9 cellular contexts compared by ENCODE assay signal in the genomic region with DNA sequence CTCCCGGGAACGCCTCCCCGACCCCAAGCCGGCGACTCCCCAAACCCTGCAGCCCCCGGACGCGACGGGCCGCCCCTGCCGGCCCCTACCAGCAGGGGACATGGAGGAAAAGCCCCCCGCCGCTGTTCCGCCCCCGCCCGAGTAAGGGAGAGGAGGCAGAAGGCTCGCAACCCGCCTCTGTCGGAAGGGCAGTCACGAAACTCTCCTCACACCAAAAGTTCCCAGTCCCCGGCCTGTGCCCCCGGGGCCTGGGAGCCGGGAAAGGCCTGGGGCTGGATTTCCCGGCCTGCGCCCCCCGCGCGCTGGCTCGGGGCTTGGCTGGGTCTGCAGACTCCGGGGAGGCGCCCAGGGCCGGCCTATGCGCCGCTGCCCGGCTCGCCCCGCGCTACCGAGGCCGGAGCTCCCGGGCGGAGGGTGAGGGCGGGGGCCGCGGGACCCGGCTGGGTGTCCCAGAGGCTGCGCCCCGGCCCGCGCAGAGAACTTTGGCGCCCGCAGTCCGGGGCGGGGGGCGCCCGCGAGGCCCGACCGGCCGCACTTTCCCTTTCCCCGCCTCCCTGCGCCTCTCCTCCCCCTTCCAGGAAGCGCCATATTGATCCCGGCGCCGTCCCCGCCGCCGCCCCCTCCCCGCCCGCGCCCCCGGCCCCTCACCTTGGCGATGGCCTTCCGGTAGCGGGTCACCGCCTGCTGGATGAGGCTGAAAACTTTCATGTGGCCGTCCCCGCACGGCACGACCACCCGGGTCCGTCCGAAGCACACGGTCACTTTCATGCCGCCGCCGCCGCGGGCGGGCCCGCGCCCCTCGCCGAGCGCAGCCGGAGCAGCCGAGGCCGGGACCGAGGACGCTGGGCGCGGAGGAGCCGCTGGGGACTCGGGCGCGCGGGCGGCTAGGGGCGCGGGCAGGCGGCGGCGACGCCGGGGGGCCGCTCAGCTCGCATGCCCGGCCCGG. TPM values are rescaled to one million over a fixed set of nuclear protein-coding genes. Genes with fewer than 3 reads are reported as not detected.
DNase-seq lines count a peak whose midpoint lies in the region; ATAC-seq, FAIRE-seq and TF ChIP-seq lines count a peak whose summit lies in the region.
"Had no signal": no experiment of that assay in that cellular context is flagged by ENCODE, and none has a peak within 500 bp of the region (broad histone marks: within the 10 kb centered on the region; RNA-seq: fewer than 3 reads in every experiment).

No MANE protein-coding gene starts in this region.

- peak; percentile 70 for DNase-seq in AG08396 (ENCODE audit: low spot score)
- no peak for DNase-seq in Jurkat, Clone E6-1 (ENCODE audit: low read depth, low spot score)
- DNase-seq in K562 (ENCODE audit: extremely low read depth in 1 of 4, low spot score in 3 of 4) = peak; percentile 35 to 66 (median 52)
- peak; percentile 83 for DNase-seq in iPS-NIHi11 (ENCODE audit: low spot score)
- peak; percentile 24 for DNase-seq in stimulated activated CD8-positive, alpha-beta memory T cell treated with anti-CD3 and anti-CD28 coated beads, Interleukin-4, amount 100 ng/mL, for 48 hours
- DNase-seq in stimulated activated naive CD4-positive, alpha-beta T cell treated with Interleukin-2 at 50 U/mL for 16 hours (lab: John Stamatoyannopoulos, UW) = no peak

- in situ Hi-C loops in K562 (cut with MboI) = no loop called here

- H2AFZ ChIP-seq in K562 (ENCODE audit: low read depth, low read length) = peak overlapping the region; percentile 59; the same call in 1 of the 2 replicates

- no peaks in the 10 kb centered on the region for H3K9me1 ChIP-seq in K562 (ENCODE audit: control insufficient read depth, insufficient read depth, low read length)

- no peak for FAIRE-seq in K562 (lab: Jason Lieb, UNC)

- peaks cover 12 to 25% of the 10 kb centered on the region in 2 experiments for H3K27me3 ChIP-seq in K562 (ENCODE audit: control insufficient read depth in 2 of 2, insufficient read depth in 2 of 2, low read length in 2 of 2)

- CTCF ChIA-PET in K562 (lab: Yijun Ruan, JAX; ENCODE audit: low intra/inter-chr PET ratio) = no interaction called here

- H3K4me1 ChIP-seq in K562 (replicated peaks in 1 of 2; ENCODE audit: control insufficient read depth in 2 of 2, insufficient read depth in 2 of 2, low read length in 2 of 2) = peaks cover 0 to 14% of the 10 kb centered on the region in 2 experiments; a peak in 3 of 5 replicates

- peaks cover 12% of the 10 kb centered on the region for H4K20me1 ChIP-seq in K562 (replicated peaks; ENCODE audit: control insufficient read depth, insufficient read depth, low read length)

- TF ChIP-seq CTCF in K562 (IDR thresholded peaks at IDR 0.05 in 2 of 3, conservative IDR thresholded peaks at IDR 0.05 in 1 of 3; ENCODE audit: insufficient read depth in 2 of 3, low read depth in 1 of 3, low read length in 3 of 3) = no peak

- intact Hi-C loops in K562 (cut with micrococcal nuclease) = no loop called here

- 0% methylated on average over 40 of the region's 120 CpGs for WGBS in K562 (ENCODE audit: insufficient coverage, low coverage, missing lambda C conversion rate)

- H3K9me3 ChIP-seq in K562 (replicated peaks; ENCODE audit: control insufficient read depth, insufficient read depth, low read depth, low read length) = no peaks in the 10 kb centered on the region

- no peaks in the 10 kb centered on the region; the same call in 2 of the 3 replicates for H3K79me2 ChIP-seq in K562 (ENCODE audit: control insufficient read depth, insufficient read depth, low read length)

- H3K4me3 ChIP-seq in Jurkat, Clone E6-1 (ENCODE audit: low read length) = peak overlapping the region; percentile 67
- peak overlapping the region; percentile 50 for H3K4me3 ChIP-seq in K562

- H3K27ac ChIP-seq in K562 (ENCODE audit: extremely low read depth, low read depth, low read length) = no peak overlapping the region

- no TSS peak for BruUV-seq in K562 (replicated peaks; lab: Mats Ljungman, UMichigan)

- no peak for TF ChIP-seq RAD21 in K562 (CRISPR knock-in tag; conservative IDR thresholded peaks at IDR 0.05 in 1 of 2, IDR thresholded peaks at IDR 0.05 in 1 of 2)

- POLR2A ChIA-PET in K562 (lab: Yijun Ruan, JAX) = no interaction called here

- H3K4me2 ChIP-seq in K562 (ENCODE audit: insufficient read depth, low read length) = peak overlapping the region; percentile 37; the same call in 1 of the 2 replicates

- peak; percentile 34 for ATAC-seq in GM19023 (IDR thresholded peaks at IDR 0.05; ENCODE audit: unreplicated experiment)
- ATAC-seq in K562 = peak; percentile 75
- no peak for ATAC-seq in GM21576 (IDR thresholded peaks at IDR 0.05; ENCODE audit: unreplicated experiment)

- TF ChIP-seq EP300 in K562 (IDR thresholded peaks at IDR 0.05; ENCODE audit: low read length) = no peak

- peak overlapping the region; percentile 38 to 86; a peak in 3 of 4 replicates for H3K9ac ChIP-seq in K562 (ENCODE audit: insufficient read depth in 1 of 2, low read depth in 2 of 2, low read length in 2 of 2)

- TF ChIP-seq POLR2A in K562 (conservative IDR thresholded peaks at IDR 0.05) = no peak

- H3K36me3 ChIP-seq in K562 (ENCODE audit: control insufficient read depth, insufficient read depth, low read length) = no peaks in the 10 kb centered on the region

TF ChIP-seq in K562, 482 proteins besides CTCF, POLR2A, EP300 and RAD21 (continues in another document):
- TF ChIP-seq HMGXB4 (CRISPR knock-in tag; IDR thresholded peaks at IDR 0.05) = no peak
- no peak for TF ChIP-seq RHOXF2B (CRISPR knock-in tag; conservative IDR thresholded peaks at IDR 0.05)
- TF ChIP-seq YY1 (IDR thresholded peaks at IDR 0.05; ENCODE audit: borderline replicate concordance in 1 of 3, control insufficient read depth in 1 of 3, extremely low read depth in 1 of 3, insufficient read depth in 3 of 3, insufficient read length in 1 of 3, insufficient replicate concordance in 2 of 3, low read depth in 1 of 3, low read length in 2 of 3) = peak in 2 of 3 experiments; percentile 25 to 31
- TF ChIP-seq SIN3B (IDR thresholded peaks at IDR 0.05; ENCODE audit: low read depth) = 0 out of 2 replicates have a peak, but pooled peaks have one; percentile 21
- TF ChIP-seq PHF8 (IDR thresholded peaks at IDR 0.05; ENCODE audit: borderline replicate concordance, low read length) = peak; percentile 39; the same call in 1 of the 2 replicates
- TF ChIP-seq EGR1 (conservative IDR thresholded peaks at IDR 0.05) = peak; percentile 33; the same call in 1 of the 2 replicates
- 0 out of 2 replicates have a peak, but pooled peaks have one; percentile 45 for TF ChIP-seq RBFOX2 (IDR thresholded peaks at IDR 0.05; ENCODE audit: low read depth, low read length)
- peak; percentile 39; the same call in 1 of the 2 replicates for TF ChIP-seq ZBTB7A (IDR thresholded peaks at IDR 0.05; ENCODE audit: borderline replicate concordance, control insufficient read depth, low read depth, low read length)
- peak; percentile 63 for TF ChIP-seq ZFX (CRISPR knock-in tag; IDR thresholded peaks at IDR 0.05)
- TF ChIP-seq HMGN3 (IDR thresholded peaks at IDR 0.05; ENCODE audit: borderline replicate concordance, extremely low read depth, insufficient read length, low read depth, low read length) = peak; percentile 5
- TF ChIP-seq, protein P1, sequence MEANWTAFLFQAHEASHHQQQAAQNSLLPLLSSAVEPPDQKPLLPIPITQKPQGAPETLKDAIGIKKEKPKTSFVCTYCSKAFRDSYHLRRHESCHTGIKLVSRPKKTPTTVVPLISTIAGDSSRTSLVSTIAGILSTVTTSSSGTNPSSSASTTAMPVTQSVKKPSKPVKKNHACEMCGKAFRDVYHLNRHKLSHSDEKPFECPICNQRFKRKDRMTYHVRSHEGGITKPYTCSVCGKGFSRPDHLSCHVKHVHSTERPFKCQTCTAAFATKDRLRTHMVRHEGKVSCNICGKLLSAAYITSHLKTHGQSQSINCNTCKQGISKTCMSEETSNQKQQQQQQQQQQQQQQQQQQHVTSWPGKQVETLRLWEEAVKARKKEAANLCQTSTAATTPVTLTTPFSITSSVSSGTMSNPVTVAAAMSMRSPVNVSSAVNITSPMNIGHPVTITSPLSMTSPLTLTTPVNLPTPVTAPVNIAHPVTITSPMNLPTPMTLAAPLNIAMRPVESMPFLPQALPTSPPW (CRISPR knock-in tag; IDR thresholded peaks at IDR 0.05) = peak; percentile 49

RNA-seq across cellular contexts. Expression of gene PARD3, which starts 0.6 kb away (rescaled TPM):
- polyA plus RNA-seq in Jurkat, Clone E6-1 (2012; ENCODE audit: insufficient read depth, insufficient read length) = 22.6 TPM
- 8.3 and 11.4 TPM in 2 replicates for total RNA-seq in K562 (2011; cell fraction: chromatin; rRNA removed; ENCODE audit: low replicate concordance)
- 4.5 and 6.1 TPM in 2 replicates for total RNA-seq in K562 (2011; cell fraction: nucleolus; rRNA removed)
- total RNA-seq in K562 (2011; cell fraction: nucleoplasm; rRNA removed) = 5.0 and 7.4 TPM in 2 replicates
- total RNA-seq in K562 (2014; rRNA removed) (7.7 and 8.4 TPM in 2 replicates), K562 (2014; rRNA removed; fragmentation: Illumina TruSeq; extraction: Trizol) (11.4 and 13.3 TPM in 2 replicates), K562 (2015; rRNA removed; fragmentation: Illumina TruSeq; extraction: Trizol) (8.8 and 11.7 TPM in 2 replicates), K562 (2021) (6.5 and 6.8 TPM in 2 replicates)
- polyA plus RNA-seq in K562 (2011; rRNA removed) (11.6 and 19.2 TPM in 2 replicates), K562 (2014; fragmentation: Illumina TruSeq; extraction: Trizol) (9.3 and 9.9 TPM in 2 replicates), K562 (2014; fragmentation: Nextera tagmentation; extraction: Ambion mirVana) (1 to 10 TPM; 2.7 to 3.0 TPM), K562 (2014; rRNA removed) (5.0 and 6.4 TPM in 2 replicates)
- polyA plus RNA-seq in K562 (2011; cell fraction: cytosol; rRNA removed) = 4.3 and 14.5 TPM in 2 replicates
- polyA plus RNA-seq in K562 (2011; cell fraction: nucleus; rRNA removed) = 6.1 and 13.8 TPM in 2 replicates
- 4.5 and 5.7 TPM in 2 replicates for polyA plus RNA-seq in K562 (2012)
- 28.8 and 60.0 TPM in 2 replicates for polyA minus RNA-seq in K562 (2011; rRNA and poly(A)+ RNA removed)
- polyA minus RNA-seq in K562 (2011; cell fraction: cytosol; rRNA and poly(A)+ RNA removed) = 7.9 and 20.2 TPM in 2 replicates
- 12.4 and 40.0 TPM in 2 replicates for polyA minus RNA-seq in K562 (2011; cell fraction: nucleus; rRNA and poly(A)+ RNA removed)
- polyA plus RNA-seq: IgD-negative memory B cell had no signal

Comparison
In these comparisons a context has a peak if more than half of its experiments do, and no peak if none do; other contexts are left out.
1. DNase-seq: peak in AG08396 (single experiment), K562 (4 of 4), iPS-NIHi11 (single experiment) and stimulated activated CD8-positive, alpha-beta memory T cell treated with anti-CD3 and anti-CD28 coated beads, Interleukin-4, amount 100 ng/mL, for 48 hours (single experiment); none in Jurkat, Clone E6-1 (single experiment) and stimulated activated naive CD4-positive, alpha-beta T cell treated with Interleukin-2 at 50 U/mL for 16 hours (single experiment).